1 cellular context compared by ENCODE assay signal in the genomic region with DNA sequence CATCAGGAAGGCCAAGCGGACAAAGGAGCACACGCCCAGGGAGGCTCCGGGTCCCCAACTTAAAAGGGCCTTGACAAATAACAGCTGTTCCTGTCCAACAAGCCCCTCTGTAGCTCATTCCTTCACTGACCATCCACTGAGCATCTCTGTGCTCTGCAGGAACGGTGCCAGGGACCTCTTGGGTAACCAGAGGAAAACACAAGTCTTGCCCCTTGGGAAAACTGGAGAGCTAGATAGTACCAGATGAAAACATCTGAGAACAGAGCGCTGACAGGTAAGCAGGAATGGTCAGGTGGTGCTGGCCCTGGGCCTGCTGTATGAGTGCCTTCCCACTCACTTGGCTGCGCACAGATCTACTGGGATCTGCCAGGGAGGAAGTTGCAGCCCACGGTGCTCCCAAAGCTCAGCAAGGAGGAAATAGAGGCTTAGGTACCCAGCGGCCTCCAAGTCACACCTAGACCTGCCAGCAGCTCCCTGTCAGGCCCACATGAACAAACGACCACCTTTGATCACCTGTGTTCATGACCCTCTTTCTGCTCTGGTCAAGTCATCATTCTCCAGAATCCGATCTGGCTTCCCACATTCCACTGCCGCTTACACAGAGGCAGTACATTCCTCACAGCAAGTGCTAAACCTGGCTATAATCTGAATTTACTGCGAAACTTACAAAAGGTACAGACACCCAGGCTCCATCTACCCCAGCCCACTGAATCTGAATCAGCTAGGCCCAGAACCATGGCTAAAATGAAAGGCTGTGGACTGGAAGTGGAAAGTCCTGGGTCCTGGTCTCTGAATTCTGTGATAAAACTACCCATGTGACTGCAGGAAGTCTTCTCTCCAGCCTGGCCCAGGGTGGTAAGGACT.
TF ChIP-seq lines count a peak whose summit lies in the region.

No MANE protein-coding gene starts in this region.

TF ChIP-seq in HEK293, 187 proteins besides CTCF, POLR2A, EP300 and RAD21 (continued from another document):
- TF ChIP-seq, protein P1, sequence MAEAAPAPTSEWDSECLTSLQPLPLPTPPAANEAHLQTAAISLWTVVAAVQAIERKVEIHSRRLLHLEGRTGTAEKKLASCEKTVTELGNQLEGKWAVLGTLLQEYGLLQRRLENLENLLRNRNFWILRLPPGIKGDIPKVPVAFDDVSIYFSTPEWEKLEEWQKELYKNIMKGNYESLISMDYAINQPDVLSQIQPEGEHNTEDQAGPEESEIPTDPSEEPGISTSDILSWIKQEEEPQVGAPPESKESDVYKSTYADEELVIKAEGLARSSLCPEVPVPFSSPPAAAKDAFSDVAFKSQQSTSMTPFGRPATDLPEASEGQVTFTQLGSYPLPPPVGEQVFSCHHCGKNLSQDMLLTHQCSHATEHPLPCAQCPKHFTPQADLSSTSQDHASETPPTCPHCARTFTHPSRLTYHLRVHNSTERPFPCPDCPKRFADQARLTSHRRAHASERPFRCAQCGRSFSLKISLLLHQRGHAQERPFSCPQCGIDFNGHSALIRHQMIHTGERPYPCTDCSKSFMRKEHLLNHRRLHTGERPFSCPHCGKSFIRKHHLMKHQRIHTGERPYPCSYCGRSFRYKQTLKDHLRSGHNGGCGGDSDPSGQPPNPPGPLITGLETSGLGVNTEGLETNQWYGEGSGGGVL (tag by site-specific recombination; IDR thresholded peaks at IDR 0.05): no peak
- TF ChIP-seq ZFHX2 (tag by site-specific recombination; conservative IDR thresholded peaks at IDR 0.05): peak; percentile 33; the same call in 1 of the 2 replicates
- TF ChIP-seq KLF16 (tag by site-specific recombination; IDR thresholded peaks at IDR 0.05): no peak
